In the genomic region with DNA sequence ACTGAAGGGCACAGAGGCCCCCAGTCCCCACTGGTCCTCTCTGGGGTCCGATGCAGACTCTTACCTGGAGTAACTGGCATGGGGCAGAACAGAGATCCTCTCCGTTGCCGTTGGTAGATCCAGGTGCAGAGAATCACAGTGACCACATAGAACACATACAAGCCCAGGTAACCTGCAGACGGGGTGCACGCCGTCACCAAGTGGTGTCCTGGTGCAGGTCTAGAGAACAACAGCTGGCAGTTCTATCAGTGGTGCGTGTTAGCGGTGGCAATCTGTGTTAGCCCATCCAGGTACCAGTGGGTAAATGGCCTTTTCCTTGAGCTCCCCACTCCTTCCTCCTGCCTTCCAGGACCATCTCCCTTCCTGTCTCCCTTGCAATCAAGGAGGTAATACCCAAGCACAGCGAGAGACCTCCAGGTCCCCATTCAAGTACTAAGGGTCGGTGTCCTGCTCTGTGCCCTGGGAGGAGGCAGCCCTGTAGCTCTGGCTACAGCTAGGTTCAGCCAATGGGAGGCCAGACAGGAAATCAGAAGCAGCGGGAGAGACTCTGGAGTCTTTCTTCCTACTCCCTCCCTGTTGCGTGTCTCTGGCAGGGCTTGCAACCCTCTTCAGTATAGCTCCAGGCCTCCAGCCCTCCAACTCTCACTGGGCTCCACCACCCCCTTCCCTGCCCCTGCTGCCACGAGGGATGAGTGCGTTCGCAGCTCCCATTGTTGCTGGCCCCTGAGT, we compare ENCODE assay signal across 21 cellular contexts. TPM values are rescaled to one million over a fixed set of nuclear protein-coding genes. Genes with fewer than 3 reads are reported as not detected.
DNase-seq lines count a peak whose midpoint lies in the region; ATAC-seq lines count a peak whose summit lies in the region.
"Had no signal": no experiment of that assay in that cellular context is flagged by ENCODE, and none has a peak within 500 bp of the region (broad histone marks: within the 10 kb centered on the region; RNA-seq: fewer than 3 reads in every experiment).

No MANE protein-coding gene starts in this region.

- H2AK5ac ChIP-seq in trophoblast cell (ENCODE audit: low read length) = no peak overlapping the region

- H3K4me3 Mint-ChIP-seq in activated T-cell treated with anti-CD3 and anti-CD28 coated beads, Interleukin-2, amount 50 U/mL, for 24 hours = no peak overlapping the region
- no peak overlapping the region for H3K4me3 Mint-ChIP-seq in activated T-cell treated with anti-CD3 and anti-CD28 coated beads, Interleukin-2, amount 50 U/mL, for 72 hours
- H3K4me3 Mint-ChIP-seq in dendritic cell treated with granulocyte-macrophage colony-stimulating factor and Interleukin-4, amounts not matched to agents 40 ng/mL and 50 ng/mL, for 4 days = no peak overlapping the region
- H3K4me3 Mint-ChIP-seq: GM23338 had no signal

- WGBS in trophoblast cell (ENCODE audit: extremely low coverage, insufficient coverage, insufficient read length) = no CpG with 5 or more reads among the region's 15 CpGs

- peak overlapping the region; percentile 54 for H3K23ac ChIP-seq in trophoblast cell (ENCODE audit: low read length)

- no peak overlapping the region for H4K91ac ChIP-seq in trophoblast cell (ENCODE audit: low read depth, low read length)

- peaks cover 6% of the 10 kb centered on the region for H3K9me3 ChIP-seq in trophoblast cell (ENCODE audit: insufficient read depth, low read depth, low read length)
- H3K9me3 ChIP-seq: BE2C, MG63, SK-N-SH had no signal

- H3K27ac Mint-ChIP-seq in activated T-cell treated with anti-CD3 and anti-CD28 coated beads, Interleukin-2, amount 50 U/mL, for 24 hours = peak overlapping the region; percentile 61
- H3K27ac Mint-ChIP-seq in activated T-cell treated with anti-CD3 and anti-CD28 coated beads, Interleukin-2, amount 50 U/mL, for 72 hours = no peak overlapping the region
- peak overlapping the region; percentile 63 for H3K27ac Mint-ChIP-seq in dendritic cell treated with granulocyte-macrophage colony-stimulating factor and Interleukin-4, amounts not matched to agents 40 ng/mL and 50 ng/mL, for 4 days
- H3K27ac Mint-ChIP-seq: GM23338 had no signal

- H2BK120ac ChIP-seq in trophoblast cell (ENCODE audit: insufficient read depth, low read length, poor library complexity) = no peak overlapping the region

- peaks cover 4% of the 10 kb centered on the region for H3K4me1 Mint-ChIP-seq in activated T-cell treated with anti-CD3 and anti-CD28 coated beads, Interleukin-2, amount 50 U/mL, for 24 hours (ENCODE audit: low read depth)
- H3K4me1 Mint-ChIP-seq in activated T-cell treated with anti-CD3 and anti-CD28 coated beads, Interleukin-2, amount 50 U/mL, for 72 hours (ENCODE audit: low read depth) = peaks cover 14% of the 10 kb centered on the region
- H3K4me1 Mint-ChIP-seq in dendritic cell treated with granulocyte-macrophage colony-stimulating factor and Interleukin-4, amounts not matched to agents 40 ng/mL and 50 ng/mL, for 4 days (ENCODE audit: low read depth) = peaks cover 16% of the 10 kb centered on the region

- no peak overlapping the region for H4K8ac ChIP-seq in trophoblast cell (ENCODE audit: low read depth, low read length)

- H4K12ac ChIP-seq in trophoblast cell (ENCODE audit: low read depth, low read length) = no peak overlapping the region

- no peaks in the 10 kb centered on the region for H3K79me2 ChIP-seq in trophoblast cell (ENCODE audit: control insufficient read depth, insufficient read depth, low read length, poor library complexity)

- H3K18ac ChIP-seq in trophoblast cell (ENCODE audit: low read length) = no peak overlapping the region

- intact Hi-C loops in dendritic cell treated with granulocyte-macrophage colony-stimulating factor and Interleukin-4, amounts not matched to agents 40 ng/mL and 50 ng/mL, for 4 days (cut with micrococcal nuclease) = no loop called here

- H2BK5ac ChIP-seq in trophoblast cell (ENCODE audit: low read depth, low read length, poor library complexity) = no peak overlapping the region

- H2AFZ ChIP-seq in trophoblast cell (ENCODE audit: insufficient read depth, low read length, poor library complexity) = no peak overlapping the region
- H2AFZ ChIP-seq: GM23338 had no signal

- peaks cover 0 to 10% of the 10 kb centered on the region in 2 experiments for H3K4me1 ChIP-seq in trophoblast cell (ENCODE audit: control insufficient read depth in 1 of 2, insufficient read depth in 2 of 2, low read length in 2 of 2)
- H3K4me1 ChIP-seq: BE2C had no signal

- no peak overlapping the region for H3K4ac ChIP-seq in trophoblast cell (ENCODE audit: low read depth, low read length)

- ATAC-seq in activated T-cell treated with anti-CD3 and anti-CD28 coated beads, Interleukin-2, amount 50 U/mL, for 72 hours (replicated peaks in 1 of 2) = no peak
- ATAC-seq: GM23338 had no signal

- no peak overlapping the region for H2BK12ac ChIP-seq in trophoblast cell (ENCODE audit: low read length)

- H3K36me3 Mint-ChIP-seq in activated T-cell treated with anti-CD3 and anti-CD28 coated beads, Interleukin-2, amount 50 U/mL, for 24 hours (ENCODE audit: low read depth) = peaks cover 88% of the 10 kb centered on the region
- H3K36me3 Mint-ChIP-seq in activated T-cell treated with anti-CD3 and anti-CD28 coated beads, Interleukin-2, amount 50 U/mL, for 72 hours (ENCODE audit: insufficient read depth in 2 of 2) = peaks cover 12 to 36% of the 10 kb centered on the region in 2 donors
- peaks cover 96% of the 10 kb centered on the region for H3K36me3 Mint-ChIP-seq in dendritic cell treated with granulocyte-macrophage colony-stimulating factor and Interleukin-4, amounts not matched to agents 40 ng/mL and 50 ng/mL, for 4 days (ENCODE audit: low read depth)

- no peak overlapping the region for H3K9ac ChIP-seq in trophoblast cell (ENCODE audit: low read length)
- H3K9ac ChIP-seq: SK-N-SH had no signal

- H3K14ac ChIP-seq in trophoblast cell (ENCODE audit: low read length) = no peak overlapping the region

- H3K27ac ChIP-seq in trophoblast cell (ENCODE audit: low read depth, low read length) = no peak overlapping the region

- H3K9me3 Mint-ChIP-seq in activated T-cell treated with anti-CD3 and anti-CD28 coated beads, Interleukin-2, amount 50 U/mL, for 24 hours = no peaks in the 10 kb centered on the region
- peaks cover 0 to 6% of the 10 kb centered on the region in 2 donors for H3K9me3 Mint-ChIP-seq in activated T-cell treated with anti-CD3 and anti-CD28 coated beads, Interleukin-2, amount 50 U/mL, for 72 hours
- H3K9me3 Mint-ChIP-seq in dendritic cell treated with granulocyte-macrophage colony-stimulating factor and Interleukin-4, amounts not matched to agents 40 ng/mL and 50 ng/mL, for 4 days = peaks cover 7% of the 10 kb centered on the region
- H3K9me3 Mint-ChIP-seq: GM23338 had no signal

- H3K79me1 ChIP-seq in trophoblast cell (ENCODE audit: low read length) = no peaks in the 10 kb centered on the region

- H3K4me2 ChIP-seq in trophoblast cell (ENCODE audit: low read length) = no peak overlapping the region
- H3K4me2 ChIP-seq: GM23338, SK-N-SH had no signal

- no peak for DNase-seq in activated T-cell treated with anti-CD3 and anti-CD28 coated beads, Interleukin-2, amount 50 U/mL, for 24 hours
- no peak for DNase-seq in activated T-cell treated with anti-CD3 and anti-CD28 coated beads, Interleukin-2, amount 50 U/mL, for 72 hours
- DNase-seq in NCI-H69 (lab: John Stamatoyannopoulos, UW) (peak; percentile 45), trophoblast cell (no peak), foreskin melanocyte (no peak), NCI-H146 (lab: John Stamatoyannopoulos, UW) (no peak), AML-193 (lab: John Stamatoyannopoulos, UW) (no peak)
- DNase-seq: BE2C, COR-L47, DMS 273 treated with DMSO at 0.1 percent for 48 hours, DMS79 treated with DMSO at 0.1 percent for 48 hours, HCEC 1CT, MG63, NCI-H1417, NCI-H187, NCI-H446 treated with DMSO at 0.1 percent for 48 hours, NCI-H526 treated with DMSO at 0.1 percent for 48 hours, SIG-M5, SK-N-SH had no signal

- H3K36me3 ChIP-seq in trophoblast cell (ENCODE audit: control insufficient read depth in 1 of 2, insufficient read depth in 2 of 2, low read length in 2 of 2) = peaks cover 13 to 18% of the 10 kb centered on the region in 2 experiments
- H3K36me3 ChIP-seq: BE2C had no signal

- H3K27me3 Mint-ChIP-seq in activated T-cell treated with anti-CD3 and anti-CD28 coated beads, Interleukin-2, amount 50 U/mL, for 24 hours = no peaks in the 10 kb centered on the region
- H3K27me3 Mint-ChIP-seq in activated T-cell treated with anti-CD3 and anti-CD28 coated beads, Interleukin-2, amount 50 U/mL, for 72 hours (ENCODE audit: low read depth) = no peaks in the 10 kb centered on the region
- H3K27me3 Mint-ChIP-seq in dendritic cell treated with granulocyte-macrophage colony-stimulating factor and Interleukin-4, amounts not matched to agents 40 ng/mL and 50 ng/mL, for 4 days = no peaks in the 10 kb centered on the region

- H3K27me3 ChIP-seq in trophoblast cell (ENCODE audit: insufficient read depth, low read length) = no peaks in the 10 kb centered on the region
- H3K27me3 ChIP-seq: BE2C, MG63 had no signal

- no peak overlapping the region for H3K4me3 ChIP-seq in trophoblast cell (ENCODE audit: low read depth, low read length)
- H3K4me3 ChIP-seq: GM23338, MG63 had no signal

RNA-seq across cellular contexts. Expression of a gene that starts 15.8 kb away (rescaled TPM):
- total RNA-seq in activated T-cell treated with anti-CD3 and anti-CD28 coated beads, Interleukin-2, amount 50 U/mL, for 72 hours = 10 to 100 TPM; 25.9 to 27.4 TPM
- 10.2 and 10.6 TPM in 2 replicates for polyA plus RNA-seq in trophoblast cell (2013)

RNA-seq across cellular contexts. Expression of a gene that starts 39.3 kb away (rescaled TPM):
- 10 to 100 TPM; 13.2 to 14.7 TPM for total RNA-seq in activated T-cell treated with anti-CD3 and anti-CD28 coated beads, Interleukin-2, amount 50 U/mL, for 72 hours
- 43.9 and 46.8 TPM in 2 replicates for polyA plus RNA-seq in trophoblast cell (2013)
